In the genomic region with DNA sequence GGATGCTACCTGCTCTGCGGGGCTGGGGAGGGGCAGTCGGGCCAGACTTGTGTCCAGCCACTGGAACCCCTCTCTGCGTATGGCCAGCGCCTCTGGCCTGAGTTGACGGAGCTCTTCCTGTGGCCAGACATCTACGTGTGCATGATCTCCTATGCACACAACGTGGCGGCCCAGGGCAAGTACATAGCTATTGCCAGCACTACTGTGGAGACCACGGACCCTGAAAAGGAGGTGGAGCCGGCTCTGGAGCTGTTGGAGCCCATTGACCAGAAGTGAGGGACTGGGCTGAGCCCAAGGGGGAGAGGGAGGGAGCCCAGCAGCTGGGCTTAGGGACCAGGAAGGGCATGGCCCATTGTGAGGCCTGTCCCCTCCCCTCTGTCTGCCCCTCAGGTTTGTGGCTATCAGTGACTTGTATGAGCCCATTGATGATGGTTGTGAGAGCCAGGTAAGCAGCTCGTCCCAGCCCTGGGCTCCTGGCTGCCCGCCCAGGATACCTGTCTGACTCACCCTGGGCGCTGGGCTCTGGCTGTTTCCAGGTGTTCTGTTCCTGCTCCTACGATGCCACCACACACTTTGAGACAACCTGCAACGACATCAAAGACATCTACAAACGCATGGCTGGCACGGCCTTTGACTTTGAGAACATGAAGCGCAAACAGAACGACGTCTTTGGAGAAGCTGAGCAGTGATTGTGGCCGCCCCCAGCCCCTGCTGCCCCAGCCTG, we compare ENCODE assay signal across 16 cellular contexts. TPM values are rescaled to one million over a fixed set of nuclear protein-coding genes. Genes with fewer than 3 reads are reported as not detected.
A peak's percentile ranks its signal among the peaks of the same experiment; 100 is the strongest.
DNase-seq lines count a peak whose midpoint lies in the region; ATAC-seq and TF ChIP-seq lines count a peak whose summit lies in the region.
"Had no signal": no experiment of that assay in that cellular context is flagged by ENCODE, and none has a peak within 500 bp of the region (broad histone marks: within the 10 kb centered on the region; RNA-seq: fewer than 3 reads in every experiment).

No MANE protein-coding gene starts in this region.

- H3K36me3 Mint-ChIP-seq in neural crest cell (ENCODE audit: low read depth): peaks cover 3% of the 10 kb centered on the region
- H3K36me3 Mint-ChIP-seq: activated naive CD8-positive, alpha-beta T cell had no signal

- WGBS in body of pancreas, 2 donors: 82 to 87% methylated on average over 7 to 18 of the region's 21 CpGs

- in situ Hi-C loops in G401 (cut with HindIII; ENCODE audit: low sequenced_read_pairs): no loop called here

- H3K4me3 Mint-ChIP-seq in neural crest cell: peak overlapping the region; percentile 83
- H3K4me3 Mint-ChIP-seq: activated naive CD8-positive, alpha-beta T cell had no signal

- ATAC-seq in body of pancreas (no peak), HG03521 (IDR thresholded peaks at IDR 0.05; ENCODE audit: unreplicated experiment) (no peak)
- ATAC-seq: activated CD4-positive, CD25-positive, alpha-beta regulatory T cell treated with anti-CD3 and anti-CD28 coated beads, Interleukin-2, amount 50 U/mL, for 24 hours; left ventricle myocardium superior had no signal

- no peaks in the 10 kb centered on the region for H3K9me3 ChIP-seq in body of pancreas
- H3K9me3 ChIP-seq: BE2C, HAP-1 had no signal

- no peaks in the 10 kb centered on the region for H3K27me3 ChIP-seq in body of pancreas
- H3K27me3 ChIP-seq: BE2C had no signal

- H3K4me1 ChIP-seq in body of pancreas: peaks cover 33% of the 10 kb centered on the region
- H3K4me1 ChIP-seq: BE2C had no signal

- DNase-seq in HT-29 (ENCODE audit: low spot score) (peak; percentile 90), body of pancreas (peak; percentile 28 to 72 (median 30)), neural crest cell (ENCODE audit: low read depth, low spot score) (no peak), G401 (ENCODE audit: low spot score) (no peak)
- no peak for DNase-seq in activated CD8-positive, alpha-beta memory T cell treated with anti-CD3 and anti-CD28 coated beads, Interleukin-2, amount 50 U/mL, for 4 hours
- DNase-seq: BE2C; effector CD8-positive, alpha-beta T cell; foreskin fibroblast; left ventricle myocardium superior; NCI-H1048; NCI-H2171; T-helper 1 cell had no signal

- intact Hi-C loops in body of pancreas (cut with DNase I): no loop called here

- TF ChIP-seq CTCF in body of pancreas (IDR thresholded peaks at IDR 0.05) (no peak), neural crest cell (conservative IDR thresholded peaks at IDR 0.05) (no peak)

- H3K27ac ChIP-seq in body of pancreas: no peak overlapping the region

- H3K4me1 Mint-ChIP-seq in neural crest cell: peaks cover 12% of the 10 kb centered on the region

- no peaks in the 10 kb centered on the region for H3K9me3 Mint-ChIP-seq in neural crest cell

- H3K36me3 ChIP-seq in body of pancreas (replicated peaks in 1 of 2; ENCODE audit: insufficient read depth in 1 of 2, low read depth in 2 of 2): no peaks in the 10 kb centered on the region

- TF ChIP-seq POLR2A in body of pancreas (IDR thresholded peaks at IDR 0.05): no peak

- H3K27me3 Mint-ChIP-seq in neural crest cell (ENCODE audit: low read depth): no peaks in the 10 kb centered on the region
- H3K27me3 Mint-ChIP-seq: activated naive CD8-positive, alpha-beta T cell had no signal

- no peak overlapping the region for H3K4me3 ChIP-seq in body of pancreas
- H3K4me3 ChIP-seq: HAP-1 had no signal

- no peak overlapping the region for H3K27ac Mint-ChIP-seq in neural crest cell (ENCODE audit: unreplicated experiment)
- H3K27ac Mint-ChIP-seq: activated naive CD8-positive, alpha-beta T cell had no signal

RNA-seq across cellular contexts. Expression of a gene that starts 1.8 kb away (rescaled TPM):
- total RNA-seq in HT-29 (2014; rRNA removed; shearing (Covaris generic)): 103 and 107 TPM in 2 replicates
- total RNA-seq in body of pancreas: 10 to 100 TPM; 14.5 to 48.8 TPM
- total RNA-seq in neural crest cell: 68.8 and 69.0 TPM in 2 replicates
- total RNA-seq in G401 (2014; rRNA removed; shearing (Covaris generic)): 56.1 and 63.4 TPM in 2 replicates

RNA-seq across cellular contexts. Expression of a gene that starts 5.2 kb away (rescaled TPM):
- total RNA-seq in HT-29 (2014; rRNA removed; shearing (Covaris generic)): 124 and 128 TPM in 2 replicates
- total RNA-seq in body of pancreas: 10 to 100 TPM; 68.5 to 83.4 TPM
- 206 and 210 TPM in 2 replicates for total RNA-seq in neural crest cell
- 51.4 and 57.6 TPM in 2 replicates for total RNA-seq in G401 (2014; rRNA removed; shearing (Covaris generic))

RNA-seq across cellular contexts. Expression of a gene that starts 13.7 kb away (rescaled TPM):
- total RNA-seq in HT-29 (2014; rRNA removed; shearing (Covaris generic)): 162 and 181 TPM in 2 replicates
- 10 to 100 TPM; 49.8 to 51.4 TPM for total RNA-seq in body of pancreas
- total RNA-seq in neural crest cell: 78.2 and 79.8 TPM in 2 replicates
- total RNA-seq in G401 (2014; rRNA removed; shearing (Covaris generic)): 48.9 and 60.6 TPM in 2 replicates

RNA-seq across cellular contexts. Expression of a gene that starts 15.9 kb away (rescaled TPM):
- total RNA-seq in HT-29 (2014; rRNA removed; shearing (Covaris generic)): 33.6 and 40.8 TPM in 2 replicates
- total RNA-seq in body of pancreas (10 to 100 TPM in 1 of 2 donors, 1 to 10 TPM in 1; 7.3 to 19.1 TPM), neural crest cell (74.1 and 75.1 TPM in 2 replicates)
- total RNA-seq in G401 (2014; rRNA removed; shearing (Covaris generic)): 3.6 and 6.0 TPM in 2 replicates

RNA-seq across cellular contexts. Expression of a gene that starts 30.8 kb away (rescaled TPM):
- 60.3 and 80.6 TPM in 2 replicates for total RNA-seq in HT-29 (2014; rRNA removed; shearing (Covaris generic))
- total RNA-seq in body of pancreas (10 to 100 TPM; 42.0 to 97.6 TPM), neural crest cell (45.7 and 47.1 TPM in 2 replicates)
- 16.9 and 39.4 TPM in 2 replicates for total RNA-seq in G401 (2014; rRNA removed; shearing (Covaris generic))

Comparison
In these comparisons a context has a peak if more than half of its experiments do, and no peak if none do; other contexts are left out.
1. DNase-seq: peak in HT-29 (single experiment) and body of pancreas (4 of 4); none in neural crest cell (single experiment), G401 (single experiment) and activated CD8-positive, alpha-beta memory T cell treated with anti-CD3 and anti-CD28 coated beads, Interleukin-2, amount 50 U/mL, for 4 hours (single experiment).